9 cellular contexts compared by ENCODE assay signal in the genomic region with DNA sequence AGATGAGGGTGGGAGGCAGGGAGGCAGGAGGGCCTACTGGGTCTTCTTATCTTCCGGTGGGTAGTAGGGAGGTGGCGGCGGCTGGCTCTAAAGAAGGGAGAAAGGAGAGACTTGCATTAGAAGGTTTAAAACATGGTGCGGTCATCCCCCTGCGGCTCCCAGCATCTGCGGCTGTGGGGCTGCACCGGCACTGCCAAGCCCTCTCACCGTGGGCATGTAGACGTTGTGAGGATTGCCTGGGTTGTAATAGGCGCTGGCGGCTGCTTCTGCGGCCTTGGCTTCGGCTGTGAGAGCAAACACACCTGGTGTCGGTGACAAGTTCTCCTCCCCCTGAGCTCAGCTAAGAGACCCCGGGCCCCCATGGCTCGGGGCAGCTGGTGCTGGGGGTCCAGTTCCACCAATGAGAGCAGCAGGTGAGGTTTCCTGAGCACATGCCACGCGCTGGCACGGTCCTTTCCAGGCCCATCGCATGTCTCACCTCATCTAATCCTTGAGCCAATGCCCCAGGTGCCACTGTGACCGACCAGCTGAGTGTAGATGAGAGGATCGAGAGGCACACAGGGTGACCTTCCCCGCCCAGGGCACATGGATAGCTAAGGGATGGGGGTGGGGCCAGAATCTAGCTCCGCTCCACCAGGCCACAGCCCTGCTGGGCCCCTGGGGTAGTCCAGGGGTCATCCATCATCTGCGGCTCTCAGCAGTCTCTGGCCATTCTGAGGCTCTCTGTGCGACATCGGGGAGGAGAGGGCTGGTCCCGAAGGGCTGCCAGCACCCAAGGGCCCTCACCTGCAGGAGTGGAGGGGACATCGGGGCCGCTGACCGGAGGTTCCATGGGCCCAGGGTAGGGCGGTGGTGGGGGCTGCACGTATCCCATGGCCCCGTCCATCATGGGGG. TPM values are rescaled to one million over a fixed set of nuclear protein-coding genes. Genes with fewer than 3 reads are reported as not detected.
DNase-seq lines count a peak whose midpoint lies in the region; ATAC-seq, FAIRE-seq and TF ChIP-seq lines count a peak whose summit lies in the region.
"Had no signal": no experiment of that assay in that cellular context is flagged by ENCODE, and none has a peak within 500 bp of the region (broad histone marks: within the 10 kb centered on the region; RNA-seq: fewer than 3 reads in every experiment).

No MANE protein-coding gene starts in this region.

- no peak for DNase-seq in activated T-cell treated with anti-CD3 and anti-CD28 coated beads, Interleukin-2, amount 50 U/mL, for 72 hours
- DNase-seq in activated T-cell treated with anti-CD3 and anti-CD28 coated beads, Interleukin-2, amount 50 U/mL, for 1 hour, result no peak
- DNase-seq in kidney, result peak; percentile 73
- DNase-seq in transverse colon, result no peak
- DNase-seq in foreskin fibroblast, result no peak
- DNase-seq in DMS79 (lab: John Stamatoyannopoulos, UW), result no peak
- DNase-seq: NCI-H2171 had no signal

- FAIRE-seq in kidney (lab: Jason Lieb, UNC), result no peak

- no peak overlapping the region for H3K4me3 Mint-ChIP-seq in activated T-cell treated with anti-CD3 and anti-CD28 coated beads, Interleukin-2, amount 50 U/mL, for 72 hours

- no peak for TF ChIP-seq POLR2A in transverse colon (IDR thresholded peaks at IDR 0.05)

- no peaks in the 10 kb centered on the region for H3K9me3 Mint-ChIP-seq in activated T-cell treated with anti-CD3 and anti-CD28 coated beads, Interleukin-2, amount 50 U/mL, for 72 hours

- H3K27ac ChIP-seq in kidney (ENCODE audit: low read depth in 2 of 2, low read length in 2 of 2), result no peak overlapping the region
- peak overlapping the region in 3 of 4 donors; percentile 79 to 85 (median 79) for H3K27ac ChIP-seq in transverse colon

- H3K27me3 ChIP-seq in transverse colon, result no peaks in the 10 kb centered on the region
- H3K27me3 ChIP-seq: right lobe of liver had no signal

- intact Hi-C loops in kidney (cut with DNase I), result no loop called here
- intact Hi-C loops in transverse colon (cut with DNase I; ENCODE audit: low total_unique reads), result no loop called here

- no peak for TF ChIP-seq EP300 in transverse colon (IDR thresholded peaks at IDR 0.05; ENCODE audit: low read depth)

- H3K4me1 Mint-ChIP-seq in activated T-cell treated with anti-CD3 and anti-CD28 coated beads, Interleukin-2, amount 50 U/mL, for 72 hours (ENCODE audit: low read depth), result peaks cover 18% of the 10 kb centered on the region

- peaks cover 16 to 37% of the 10 kb centered on the region in 2 donors for H3K4me1 ChIP-seq in kidney (ENCODE audit: control insufficient read depth in 1 of 2, insufficient read depth in 1 of 2, low read depth in 1 of 2, low read length in 2 of 2)
- H3K4me1 ChIP-seq in transverse colon, result peaks cover 20 to 55% (median 29%) of the 10 kb centered on the region in 4 donors

- H3K36me3 Mint-ChIP-seq in activated T-cell treated with anti-CD3 and anti-CD28 coated beads, Interleukin-2, amount 50 U/mL, for 72 hours (ENCODE audit: insufficient read depth in 2 of 2), result peaks cover 2 to 11% of the 10 kb centered on the region in 2 donors

- ATAC-seq in activated T-cell treated with anti-CD3 and anti-CD28 coated beads, Interleukin-2, amount 50 U/mL, for 72 hours (replicated peaks in 1 of 2), result no peak
- ATAC-seq: right lobe of liver had no signal

- peak overlapping the region; percentile 70 for H3K27ac Mint-ChIP-seq in activated T-cell treated with anti-CD3 and anti-CD28 coated beads, Interleukin-2, amount 50 U/mL, for 72 hours

- in situ Hi-C loops in transverse colon (cut with MboI; ENCODE audit: low pct_ligation_motif_present in 1 of 4, low pct_unique_long_range_greater_than_20kb in 1 of 4, low sequenced_read_pairs in 3 of 4), result no loop called here

- H3K9me3 ChIP-seq in kidney (ENCODE audit: control insufficient read depth in 1 of 2, low read length in 2 of 2) (no peaks in the 10 kb centered on the region), transverse colon (no peaks in the 10 kb centered on the region)
- H3K9me3 ChIP-seq: right lobe of liver had no signal

- TF ChIP-seq CTCF in kidney (IDR thresholded peaks at IDR 0.05; ENCODE audit: borderline replicate concordance, extremely low read depth, insufficient read depth) (no peak), transverse colon (IDR thresholded peaks at IDR 0.05) (no peak), foreskin fibroblast (IDR thresholded peaks at IDR 0.05; ENCODE audit: low read depth, low read length) (no peak)

- H3K27me3 Mint-ChIP-seq in activated T-cell treated with anti-CD3 and anti-CD28 coated beads, Interleukin-2, amount 50 U/mL, for 72 hours (ENCODE audit: low read depth), result no peaks in the 10 kb centered on the region

- WGBS in transverse colon (ENCODE audit: low coverage in 1 of 2), 2 donors, result 81% methylated on average over 29 of the region's 34 CpGs; no CpG with 5 or more reads in 1 of the 2 donors

- H3K9ac ChIP-seq in kidney (ENCODE audit: low read length in 2 of 2), result no peak overlapping the region

- H3K36me3 ChIP-seq in kidney (ENCODE audit: control insufficient read depth in 1 of 2, insufficient read depth in 2 of 2, low read length in 2 of 2) (peaks cover 36 to 53% of the 10 kb centered on the region in 2 donors), transverse colon (peaks cover 0 to 51% (median 21%) of the 10 kb centered on the region in 4 donors)

- no peak overlapping the region for H3K4me3 ChIP-seq in kidney (ENCODE audit: low read length in 2 of 2)
- no peak overlapping the region for H3K4me3 ChIP-seq in transverse colon
- H3K4me3 ChIP-seq in foreskin fibroblast (ENCODE audit: low read depth in 1 of 2, low read length in 2 of 2), result no peak overlapping the region
- H3K4me3 ChIP-seq: coronary artery, right lobe of liver had no signal

RNA-seq across cellular contexts. Expression of a gene that starts 2.7 kb away (rescaled TPM):
- total RNA-seq in activated T-cell treated with anti-CD3 and anti-CD28 coated beads, Interleukin-2, amount 50 U/mL, for 72 hours, result 10 to 100 TPM; 89.0 to 97.6 TPM
- total RNA-seq in kidney, result 26.1 TPM
- 3.8 TPM for polyA plus RNA-seq in kidney (ENCODE audit: insufficient read depth, low read depth, low replicate concordance)
- 10 to 100 TPM in 3 of 4 donors, 1 to 10 TPM in 1; 3.0 to 48.3 (median 16.2) TPM for total RNA-seq in transverse colon

RNA-seq across cellular contexts. Expression of a gene that starts 8.2 kb away (rescaled TPM):
- total RNA-seq in activated T-cell treated with anti-CD3 and anti-CD28 coated beads, Interleukin-2, amount 50 U/mL, for 72 hours, result 100 to 1,000 TPM in 1 of 2 donors, 10 to 100 TPM in 1; 90.2 to 109 TPM
- total RNA-seq in kidney, result 135 TPM
- polyA plus RNA-seq in kidney (ENCODE audit: insufficient read depth, low read depth, low replicate concordance), result 151 TPM
- total RNA-seq in transverse colon, result 10 to 100 TPM; 27.7 to 75.1 (median 56.8) TPM

RNA-seq across cellular contexts. Expression of a gene that starts 31.4 kb away (rescaled TPM):
- 10 to 100 TPM; 16.5 to 24.1 TPM for total RNA-seq in activated T-cell treated with anti-CD3 and anti-CD28 coated beads, Interleukin-2, amount 50 U/mL, for 72 hours
- total RNA-seq in kidney, result 118 TPM
- 95.0 TPM for polyA plus RNA-seq in kidney (ENCODE audit: insufficient read depth, low read depth, low replicate concordance)
- total RNA-seq in transverse colon, result 100 to 1,000 TPM in 1 of 4 donors, 10 to 100 TPM in 3; 38.6 to 118 (median 41.0) TPM

RNA-seq across cellular contexts. Expression of a gene that starts 49.8 kb away (rescaled TPM):
- total RNA-seq in activated T-cell treated with anti-CD3 and anti-CD28 coated beads, Interleukin-2, amount 50 U/mL, for 72 hours, result 10 to 100 TPM; 24.0 to 30.7 TPM
- 23.6 TPM for total RNA-seq in kidney
- polyA plus RNA-seq in kidney (ENCODE audit: insufficient read depth, low read depth, low replicate concordance), result 11.5 TPM
- 10 to 100 TPM; 16.8 to 21.7 (median 20.5) TPM for total RNA-seq in transverse colon

RNA-seq across cellular contexts. Expression of a gene that starts 57.7 kb away (rescaled TPM):
- 100 to 1,000 TPM; 101 to 117 TPM for total RNA-seq in activated T-cell treated with anti-CD3 and anti-CD28 coated beads, Interleukin-2, amount 50 U/mL, for 72 hours
- total RNA-seq in kidney (89.8 TPM), transverse colon (100 to 1,000 TPM in 1 of 4 donors, 10 to 100 TPM in 3; 40.6 to 117 (median 48.5) TPM)
- 114 TPM for polyA plus RNA-seq in kidney (ENCODE audit: insufficient read depth, low read depth, low replicate concordance)

Comparison
In these comparisons a context has a peak if more than half of its experiments do, and no peak if none do; other contexts are left out.
1. H3K27ac ChIP-seq: peak in transverse colon (3 of 4); none in kidney (0 of 2).